In the genomic region with DNA sequence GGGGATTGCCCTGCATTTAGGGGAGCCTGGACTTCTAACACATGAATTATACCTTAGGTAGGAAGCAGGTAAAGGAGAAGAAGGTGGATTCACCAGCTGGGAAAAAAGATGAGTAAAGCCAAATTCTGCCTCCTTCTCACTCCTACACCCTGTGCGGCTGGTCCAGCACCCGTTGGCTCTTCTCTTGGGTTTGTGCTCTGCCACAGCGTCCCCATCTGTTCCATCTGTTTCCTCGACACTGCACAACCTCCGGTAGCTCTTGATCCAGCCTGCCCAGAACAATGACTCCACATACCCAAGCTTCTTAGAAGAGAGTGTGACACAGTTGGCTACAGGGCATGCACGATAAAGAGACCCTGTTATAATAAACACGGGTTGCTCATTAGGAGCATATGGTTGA, we compare ENCODE assay signal across 24 cellular contexts. TPM values are rescaled to one million over a fixed set of nuclear protein-coding genes. Genes with fewer than 3 reads are reported as not detected.
DNase-seq lines count a peak whose midpoint lies in the region; ATAC-seq, FAIRE-seq and TF ChIP-seq lines count a peak whose summit lies in the region.
"Had no signal": no experiment of that assay in that cellular context is flagged by ENCODE, and none has a peak within 500 bp of the region (broad histone marks: within the 10 kb centered on the region; RNA-seq: fewer than 3 reads in every experiment).

No MANE protein-coding gene starts in this region.

- peak; percentile 37 for DNase-seq in G401 (ENCODE audit: low spot score)
- peak; percentile 86 for DNase-seq in NCI-H1694 treated with DMSO at 0.1 percent for 48 hours (lab: John Stamatoyannopoulos, UW)
- peak in 6 of 10 donors; percentile 4 to 56 (median 32) for DNase-seq in dorsolateral prefrontal cortex
- DNase-seq in occipital lobe (lab: John Stamatoyannopoulos, UW): peak; percentile 9
- DNase-seq in breast epithelium (ENCODE audit: low spot score in 2 of 2): no peak
- no peak for DNase-seq in globus pallidus (ENCODE audit: low spot score)
- DNase-seq in small intestine: no peak
- DNase-seq: 8988T; CD4-positive, alpha-beta memory T cell; DND-41; EL; GM23248; HFFc6 had no signal

- no peaks in the 10 kb centered on the region for H3K4me1 Mint-ChIP-seq in activated T-helper 17 cell treated with anti-CD3 and anti-CD28 coated beads, Interleukin-2, amount 50 U/mL, for 72 hours
- H3K4me1 Mint-ChIP-seq: CD14-positive monocyte; CD4-positive, alpha-beta memory T cell; IgD-negative memory B cell had no signal

- in situ Hi-C loops in G401 (cut with HindIII; ENCODE audit: low sequenced_read_pairs): no loop called here

- H3K36me3 ChIP-seq in breast epithelium: no peaks in the 10 kb centered on the region
- H3K36me3 ChIP-seq in small intestine (ENCODE audit: control insufficient read depth in 2 of 2, insufficient read depth in 2 of 2, low read length in 2 of 2): no peaks in the 10 kb centered on the region
- H3K36me3 ChIP-seq: BLaER1 had no signal

- no peak for TF ChIP-seq POLR2A in breast epithelium (IDR thresholded peaks at IDR 0.05)

- no peak for FAIRE-seq in small intestine (lab: Jason Lieb, UNC)
- FAIRE-seq: G401.6, GM12892, GM18507, HepG2 had no signal

- no peaks in the 10 kb centered on the region for H3K9me3 Mint-ChIP-seq in activated T-helper 17 cell treated with anti-CD3 and anti-CD28 coated beads, Interleukin-2, amount 50 U/mL, for 72 hours
- H3K9me3 Mint-ChIP-seq: CD14-positive monocyte had no signal

- H3K27me3 ChIP-seq in dorsolateral prefrontal cortex (peaks cover 0 to 31% (median 0%) of the 10 kb centered on the region in 45 donors), breast epithelium (no peaks in the 10 kb centered on the region), small intestine (ENCODE audit: control insufficient read depth in 2 of 2, insufficient read depth in 2 of 2, low read length in 2 of 2) (no peaks in the 10 kb centered on the region)
- H3K27me3 ChIP-seq: BLaER1 had no signal

- WGBS in small intestine, 3 donors: 80 to 90% (median 85%) methylated on average over 7 of the region's 7 CpGs

- H3K27ac ChIP-seq in dorsolateral prefrontal cortex: peak overlapping the region in 27 of 59 donors; percentile 0 to 71 (median 44)
- H3K27ac ChIP-seq in breast epithelium: no peak overlapping the region
- H3K27ac ChIP-seq in small intestine (ENCODE audit: low read depth in 1 of 2, low read length in 1 of 2): no peak overlapping the region
- H3K27ac ChIP-seq: BLaER1, GM23248 had no signal

- H3K4me1 ChIP-seq in breast epithelium (no peaks in the 10 kb centered on the region), small intestine (ENCODE audit: control insufficient read depth in 2 of 2, insufficient read depth in 1 of 2, low read depth in 1 of 2, low read length in 1 of 2) (no peaks in the 10 kb centered on the region)

- H3K9me3 ChIP-seq in breast epithelium (no peaks in the 10 kb centered on the region), small intestine (ENCODE audit: control insufficient read depth, low read depth) (no peaks in the 10 kb centered on the region)
- H3K9me3 ChIP-seq: BLaER1 had no signal

- H3K4me3 ChIP-seq in dorsolateral prefrontal cortex (no peak overlapping the region), breast epithelium (no peak overlapping the region), small intestine (ENCODE audit: low read depth in 1 of 2, low read length in 2 of 2) (no peak overlapping the region)
- H3K4me3 ChIP-seq: BLaER1, GM23248 had no signal

- no peak for ATAC-seq in activated T-helper 17 cell treated with anti-CD3 and anti-CD28 coated beads, Interleukin-2, amount 50 U/mL, for 72 hours (replicated peaks)

- no peak overlapping the region for H3K27ac Mint-ChIP-seq in activated T-helper 17 cell treated with anti-CD3 and anti-CD28 coated beads, Interleukin-2, amount 50 U/mL, for 72 hours
- H3K27ac Mint-ChIP-seq: CD4-positive, alpha-beta memory T cell; HFFc6; IgD-negative memory B cell had no signal

- H3K27me3 Mint-ChIP-seq in activated T-helper 17 cell treated with anti-CD3 and anti-CD28 coated beads, Interleukin-2, amount 50 U/mL, for 72 hours: no peaks in the 10 kb centered on the region

- no peaks in the 10 kb centered on the region for H3K36me3 Mint-ChIP-seq in activated T-helper 17 cell treated with anti-CD3 and anti-CD28 coated beads, Interleukin-2, amount 50 U/mL, for 72 hours (ENCODE audit: low read depth)
- H3K36me3 Mint-ChIP-seq: CD14-positive monocyte; CD4-positive, alpha-beta memory T cell had no signal

- TF ChIP-seq CTCF in dorsolateral prefrontal cortex (IDR thresholded peaks at IDR 0.05 in 54 of 56, conservative IDR thresholded peaks at IDR 0.05 in 2 of 56; ENCODE audit: low read depth in 1 of 56, partially characterized antibody in 56 of 56): no peak
- TF ChIP-seq CTCF in breast epithelium (IDR thresholded peaks at IDR 0.05): no peak

- H3K4me3 Mint-ChIP-seq in activated T-helper 17 cell treated with anti-CD3 and anti-CD28 coated beads, Interleukin-2, amount 50 U/mL, for 72 hours: no peak overlapping the region
- H3K4me3 Mint-ChIP-seq: CD14-positive monocyte; CD4-positive, alpha-beta memory T cell; HFFc6; IgD-negative memory B cell had no signal

- intact Hi-C loops in dorsolateral prefrontal cortex (cut with DNase I) (no loop called here), breast epithelium (cut with DNase I; ENCODE audit: low total_unique reads) (no loop called here)

RNA-seq across cellular contexts. Expression of a gene that starts 32.0 kb away (rescaled TPM):
- total RNA-seq in G401 (2014; rRNA removed; shearing (Covaris generic)): not detected in 2 replicates
- total RNA-seq in dorsolateral prefrontal cortex: 10 to 100 TPM in 101 of 120 experiments, 1 to 10 TPM in 19; 1.4 to 54.8 (median 18.1) TPM
- 600 TPM for total RNA-seq in occipital lobe
- not detected for total RNA-seq in activated T-helper 17 cell treated with anti-CD3 and anti-CD28 coated beads, Interleukin-2, amount 50 U/mL, for 72 hours
- total RNA-seq in breast epithelium: not detected
- polyA plus RNA-seq in small intestine: under 1 TPM in 1 of 3 donors, not detected in 2; 0.54 TPM
- total RNA-seq: A673; CD4-positive, alpha-beta memory T cell; GM23248; H7; HepG2; HFFc6 had no signal
- polyA plus RNA-seq: AG04450; CD14-positive monocyte; CD4-positive, alpha-beta memory T cell; GM23248; HepG2; IgD-negative memory B cell had no signal

Comparison
In these comparisons a context has a peak if more than half of its experiments do, and no peak if none do; other contexts are left out.
1. DNase-seq: peak in G401 (single experiment), NCI-H1694 treated with DMSO at 0.1 percent for 48 hours (single experiment), dorsolateral prefrontal cortex (6 of 10) and occipital lobe (single experiment); none in breast epithelium (0 of 2), globus pallidus (single experiment) and small intestine (single experiment).
2. RNA of a gene that starts 32.0 kb away (total RNA-seq): 600 TPM in occipital lobe (single experiment); 1.4 to 54.8 TPM in dorsolateral prefrontal cortex, not detected in G401, not detected in activated T-helper 17 cell treated with anti-CD3 and anti-CD28 coated beads, Interleukin-2, amount 50 U/mL, for 72 hours and not detected in breast epithelium; every median in the first group is over 10 times any median in the second.